9 cellular contexts compared by ENCODE assay signal in the genomic region with DNA sequence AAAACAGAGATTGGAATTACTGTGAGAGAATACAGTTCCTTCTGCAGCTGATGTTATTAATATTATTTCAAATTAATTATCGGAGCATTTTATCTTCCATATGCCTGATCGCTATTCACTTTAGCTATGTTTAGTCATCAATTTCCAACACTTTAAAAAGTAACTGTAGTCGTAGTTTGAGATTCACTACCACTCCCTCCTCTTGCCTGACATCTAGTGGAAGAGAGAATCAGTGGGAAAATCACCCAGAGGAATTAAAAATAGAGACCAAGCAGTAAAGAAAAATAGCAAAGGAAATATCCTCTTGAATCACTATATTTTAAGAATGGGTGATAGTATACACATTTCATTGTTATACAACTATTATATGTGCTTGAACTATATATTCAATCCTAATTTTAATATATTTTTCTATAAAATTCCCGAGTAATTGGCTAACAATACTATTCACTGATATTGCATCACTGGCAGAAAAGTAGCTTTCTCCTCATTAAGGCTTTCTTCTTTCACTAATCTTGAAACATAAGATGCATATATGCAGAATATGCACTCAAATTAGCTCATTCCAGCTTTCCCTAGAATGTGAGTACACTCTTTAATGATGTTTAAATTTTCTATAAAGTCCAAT.
DNase-seq lines count a peak whose midpoint lies in the region; ATAC-seq and TF ChIP-seq lines count a peak whose summit lies in the region.
"Had no signal": no experiment of that assay in that cellular context is flagged by ENCODE, and none has a peak within 500 bp of the region (broad histone marks: within the 10 kb centered on the region; RNA-seq: fewer than 3 reads in every experiment).

No MANE protein-coding gene starts in this region.

- H3K4me1 Mint-ChIP-seq in nephron progenitor cell = no peaks in the 10 kb centered on the region
- H3K4me1 Mint-ChIP-seq in immature natural killer cell = no peaks in the 10 kb centered on the region

- DNase-seq in NCI-H1092 treated with DMSO at 0.1 percent for 48 hours (lab: John Stamatoyannopoulos, UW) = peak; percentile 45
- DNase-seq in NCI-H1092 (lab: John Stamatoyannopoulos, UW) = no peak
- DNase-seq in NCI-H1417 (lab: John Stamatoyannopoulos, UW) = peak in 2 of 3 experiments; percentile 23 to 64
- peak; percentile 14 for DNase-seq in astrocyte of the hippocampus (ENCODE audit: low read depth, low spot score)
- no peak for DNase-seq in nephron progenitor cell
- no peak for DNase-seq in stimulated activated CD8-positive, alpha-beta memory T cell treated with anti-CD3 and anti-CD28 coated beads, Interleukin-4, amount 100 ng/mL, for 48 hours
- DNase-seq in immature natural killer cell = no peak
- DNase-seq: activated CD8-positive, alpha-beta T cell treated with anti-CD3 and anti-CD28 coated beads, Interleukin-2, amount 10 ng/mL, durations not matched to agents 7 days and 5 days had no signal

- no peak overlapping the region for H3K4me3 Mint-ChIP-seq in nephron progenitor cell
- H3K4me3 Mint-ChIP-seq in immature natural killer cell = no peak overlapping the region
- H3K4me3 Mint-ChIP-seq: activated CD8-positive, alpha-beta T cell treated with anti-CD3 and anti-CD28 coated beads, Interleukin-2, amount 10 ng/mL, durations not matched to agents 7 days and 5 days had no signal

- H3K27ac Mint-ChIP-seq in nephron progenitor cell = no peak overlapping the region
- H3K27ac Mint-ChIP-seq in immature natural killer cell = no peak overlapping the region
- H3K27ac Mint-ChIP-seq: activated CD8-positive, alpha-beta T cell treated with anti-CD3 and anti-CD28 coated beads, Interleukin-2, amount 10 ng/mL, durations not matched to agents 7 days and 5 days had no signal

- peaks cover 7% of the 10 kb centered on the region for H3K9me3 Mint-ChIP-seq in nephron progenitor cell
- H3K9me3 Mint-ChIP-seq in immature natural killer cell = peaks cover 7 to 34% (median 14%) of the 10 kb centered on the region in 6 donors

- peak; percentile 58 for TF ChIP-seq CTCF in nephron progenitor cell (IDR thresholded peaks at IDR 0.05)

- no peaks in the 10 kb centered on the region for H3K36me3 Mint-ChIP-seq in nephron progenitor cell (ENCODE audit: low read depth)
- no peaks in the 10 kb centered on the region for H3K36me3 Mint-ChIP-seq in immature natural killer cell

- no peak for ATAC-seq in GM21576 (IDR thresholded peaks at IDR 0.05; ENCODE audit: unreplicated experiment)
- ATAC-seq: activated CD8-positive, alpha-beta T cell treated with anti-CD3 and anti-CD28 coated beads, Interleukin-2, amount 10 ng/mL, durations not matched to agents 7 days and 5 days had no signal

- H3K27me3 Mint-ChIP-seq in nephron progenitor cell (ENCODE audit: low read depth, poor library complexity) = no peaks in the 10 kb centered on the region
- no peaks in the 10 kb centered on the region for H3K27me3 Mint-ChIP-seq in immature natural killer cell (ENCODE audit: low read depth in 3 of 3)

Comparison
In these comparisons a context has a peak if more than half of its experiments do, and no peak if none do; other contexts are left out.
1. DNase-seq: peak in NCI-H1092 treated with DMSO at 0.1 percent for 48 hours (single experiment), NCI-H1417 (2 of 3) and astrocyte of the hippocampus (single experiment); none in NCI-H1092 (single experiment), nephron progenitor cell (single experiment), stimulated activated CD8-positive, alpha-beta memory T cell treated with anti-CD3 and anti-CD28 coated beads, Interleukin-4, amount 100 ng/mL, for 48 hours (single experiment) and immature natural killer cell (0 of 3).